In the genomic region with DNA sequence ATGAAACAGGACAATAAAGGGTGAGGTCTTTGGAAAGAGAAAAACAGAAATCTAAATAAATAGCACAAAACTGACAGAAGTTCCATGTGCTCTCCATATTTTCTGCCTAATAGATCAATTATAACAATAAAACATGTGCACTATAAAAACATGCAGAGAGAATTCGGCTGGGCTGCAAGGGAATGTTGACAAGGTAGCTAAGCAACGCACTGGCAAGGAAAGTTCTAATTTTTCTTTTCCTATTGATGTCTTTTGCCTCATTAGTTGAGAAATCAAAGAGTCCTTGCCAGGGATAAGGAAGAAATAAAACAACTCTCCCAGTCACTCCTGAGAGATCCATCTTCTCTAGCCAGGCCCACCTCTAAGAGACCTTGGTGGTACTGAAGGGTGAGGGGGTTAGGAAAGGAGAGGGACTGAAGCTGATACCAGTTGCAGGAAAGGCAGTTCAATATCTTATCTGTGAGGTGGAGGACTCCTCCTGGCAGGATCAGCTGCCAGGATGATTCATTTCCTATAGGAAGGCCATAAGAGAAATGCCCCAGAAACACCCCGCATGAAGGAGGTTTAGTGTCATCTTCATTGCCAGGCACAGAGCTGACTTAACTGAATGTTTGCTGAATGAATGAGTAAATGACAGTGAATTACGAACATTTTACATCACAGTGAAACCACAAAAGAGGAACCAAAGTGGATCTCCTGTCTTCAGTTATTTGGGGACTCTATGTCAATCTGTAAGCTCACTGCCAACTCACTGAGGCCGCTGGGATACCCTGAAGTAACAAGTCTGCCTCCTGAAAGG, we compare ENCODE assay signal across 8 cellular contexts.
DNase-seq lines count a peak whose midpoint lies in the region; ATAC-seq and TF ChIP-seq lines count a peak whose summit lies in the region.

No MANE protein-coding gene starts in this region.

- TF ChIP-seq EP300 in suprapubic skin (IDR thresholded peaks at IDR 0.05): no peak

- 34% methylated on average over 5 of the region's 5 CpGs for WGBS in suprapubic skin

- DNase-seq in OCI-M1 (lab: John Stamatoyannopoulos, UW) (peak; percentile 93), islet precursor cell (peak; percentile 58), HuH-7 (ENCODE audit: low spot score) (no peak), H4 (ENCODE audit: low spot score) (no peak), NCI-H526 (lab: John Stamatoyannopoulos, UW) (no peak), suprapubic skin (ENCODE audit: low spot score in 2 of 2) (no peak)

- peak; percentile 97 for ATAC-seq in GM18907 (IDR thresholded peaks at IDR 0.05; ENCODE audit: unreplicated experiment)
- peak; percentile 98 for ATAC-seq in HG02884 (IDR thresholded peaks at IDR 0.05; ENCODE audit: unreplicated experiment)

- no peak for TF ChIP-seq CTCF in suprapubic skin (IDR thresholded peaks at IDR 0.05)

- H3K9me3 ChIP-seq in suprapubic skin: no peaks in the 10 kb centered on the region

- peaks cover 2% of the 10 kb centered on the region for H3K36me3 ChIP-seq in suprapubic skin

- H3K4me3 ChIP-seq in suprapubic skin: no peak overlapping the region

- H3K27ac ChIP-seq in suprapubic skin: no peak overlapping the region

- TF ChIP-seq POLR2A in suprapubic skin (IDR thresholded peaks at IDR 0.05): no peak

- no peaks in the 10 kb centered on the region for H3K27me3 ChIP-seq in suprapubic skin

- H3K4me1 ChIP-seq in suprapubic skin: peaks cover 25% of the 10 kb centered on the region

Comparison
In these comparisons a context has a peak if more than half of its experiments do, and no peak if none do; other contexts are left out.
1. DNase-seq: peak in OCI-M1 (single experiment) and islet precursor cell (single experiment); none in HuH-7 (single experiment), H4 (single experiment), NCI-H526 (0 of 2) and suprapubic skin (0 of 2).